22 cellular contexts compared by ENCODE assay signal in the genomic region with DNA sequence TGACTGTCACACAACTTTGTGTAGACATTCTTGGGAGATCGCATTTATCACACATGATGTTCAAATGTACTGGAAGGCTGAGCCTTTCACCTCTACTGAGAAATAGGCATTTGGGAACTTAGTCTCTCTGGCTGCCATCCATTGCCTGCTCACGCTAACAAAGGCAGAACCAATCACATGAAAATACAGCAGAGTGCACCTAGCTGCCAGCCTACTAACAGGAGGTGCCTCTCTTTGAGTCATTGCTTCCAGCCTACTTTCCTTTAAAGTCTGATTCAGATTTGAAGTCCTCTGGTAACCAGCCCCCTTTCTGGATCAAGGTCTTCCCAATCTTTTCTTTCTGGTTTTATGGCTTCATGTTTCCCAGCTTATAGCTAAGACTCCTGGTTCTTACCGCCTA.
A peak's percentile ranks its signal among the peaks of the same experiment; 100 is the strongest.
DNase-seq lines count a peak whose midpoint lies in the region; ATAC-seq and TF ChIP-seq lines count a peak whose summit lies in the region.
"Had no signal": no experiment of that assay in that cellular context is flagged by ENCODE, and none has a peak within 500 bp of the region (broad histone marks: within the 10 kb centered on the region; RNA-seq: fewer than 3 reads in every experiment).

No MANE protein-coding gene starts in this region.

- TF ChIP-seq POLR2A in upper lobe of left lung (IDR thresholded peaks at IDR 0.05), result no peak

- no peaks in the 10 kb centered on the region for H3K79me2 ChIP-seq in hepatocyte

- no peaks in the 10 kb centered on the region for H3K9me3 ChIP-seq in CD8-positive, alpha-beta T cell (ENCODE audit: low read length)
- H3K9me3 ChIP-seq in hepatocyte (ENCODE audit: low read depth) (no peaks in the 10 kb centered on the region), upper lobe of left lung (no peaks in the 10 kb centered on the region)
- H3K9me3 ChIP-seq: Caco-2, SJCRH30 had no signal

- no peak overlapping the region for H3K27ac ChIP-seq in CD8-positive, alpha-beta T cell (ENCODE audit: low read depth, low read length)
- H3K27ac ChIP-seq in hepatocyte, result no peak overlapping the region
- H3K27ac ChIP-seq in upper lobe of left lung, result no peak overlapping the region
- H3K27ac ChIP-seq: PC-9, SJCRH30 had no signal

- H3K4me3 ChIP-seq in CD8-positive, alpha-beta T cell (ENCODE audit: low read depth, low read length), result no peak overlapping the region
- H3K4me3 ChIP-seq in epithelial cell of proximal tubule (ENCODE audit: low read depth, low read length) (no peak overlapping the region), hepatocyte (no peak overlapping the region), upper lobe of left lung (no peak overlapping the region)
- H3K4me3 ChIP-seq: PC-9, SJCRH30 had no signal

- in situ Hi-C loops in Caki2 (cut with HindIII; ENCODE audit: low pct_unique_long_range_greater_than_20kb, low sequenced_read_pairs), result no loop called here

- H3K9me2 ChIP-seq in hepatocyte (replicated peaks; ENCODE audit: insufficient read depth), result no peaks in the 10 kb centered on the region

- no peaks in the 10 kb centered on the region for H3K27me3 Mint-ChIP-seq in CD8-positive, alpha-beta T cell (ENCODE audit: low read depth)
- H3K27me3 Mint-ChIP-seq: CD4-positive, alpha-beta memory T cell had no signal

- H3K36me3 ChIP-seq in CD8-positive, alpha-beta T cell (ENCODE audit: insufficient read depth, low read length), result no peaks in the 10 kb centered on the region
- H3K36me3 ChIP-seq in hepatocyte (replicated peaks; ENCODE audit: insufficient read depth, low read depth), result no peaks in the 10 kb centered on the region
- no peaks in the 10 kb centered on the region for H3K36me3 ChIP-seq in upper lobe of left lung
- H3K36me3 ChIP-seq: SJCRH30 had no signal

- TF ChIP-seq CTCF in CD8-positive, alpha-beta T cell (IDR thresholded peaks at IDR 0.05), result no peak
- TF ChIP-seq CTCF in epithelial cell of proximal tubule (conservative IDR thresholded peaks at IDR 0.05; ENCODE audit: low read depth, low read length), result no peak
- TF ChIP-seq CTCF in hepatocyte (IDR thresholded peaks at IDR 0.05; ENCODE audit: poor library complexity), result no peak
- TF ChIP-seq CTCF in upper lobe of left lung (IDR thresholded peaks at IDR 0.05), result no peak

- H3K4me2 ChIP-seq in hepatocyte, result no peak overlapping the region
- H3K4me2 ChIP-seq: PC-9 had no signal

- H4K20me1 ChIP-seq in hepatocyte (ENCODE audit: insufficient read depth, poor library complexity, severe bottlenecking), result no peaks in the 10 kb centered on the region

- DNase-seq in CD8-positive, alpha-beta T cell, result no peak
- DNase-seq in Caki2 (ENCODE audit: low read depth) (peak; percentile 2), epithelial cell of proximal tubule (ENCODE audit: low read depth) (peak; percentile 10), hepatocyte (ENCODE audit: low spot score) (no peak), upper lobe of left lung (no peak)
- DNase-seq in stimulated activated effector memory CD8-positive, alpha-beta T cell treated with anti-CD3 and anti-CD28 coated beads, Interleukin-12 subunit alpha, Interleukin-12 subunit beta, amount 100 ng/mL, for 72 hours (ENCODE audit: low spot score in 2 of 2), result no peak
- no peak for DNase-seq in stimulated activated CD4-positive, alpha-beta T cell treated with anti-CD3 and anti-CD28 coated beads, Interleukin-2, amount 100 ng/mL, for 48 hours
- DNase-seq: C1 segment of cervical spinal cord; Caco-2; CD4-positive, alpha-beta memory T cell; DND-41; KBM-7; MM.1S; NCI-H1417; NCI-H1694 treated with DMSO at 0.1 percent for 48 hours; NCI-H2081; NCI-H2227 treated with DMSO at 0.1 percent for 48 hours; NCI-H526 treated with DMSO at 0.1 percent for 48 hours; PC-9; SJCRH30 had no signal

- H3K4me1 ChIP-seq in CD8-positive, alpha-beta T cell (ENCODE audit: insufficient read depth, low read length), result no peaks in the 10 kb centered on the region
- no peaks in the 10 kb centered on the region for H3K4me1 ChIP-seq in hepatocyte (ENCODE audit: insufficient read depth)
- H3K4me1 ChIP-seq in upper lobe of left lung, result peaks cover 4 to 6% (median 5%) of the 10 kb centered on the region in 4 donors
- H3K4me1 ChIP-seq: Caco-2, SJCRH30 had no signal

- H3K36me3 Mint-ChIP-seq in CD8-positive, alpha-beta T cell, result no peaks in the 10 kb centered on the region
- H3K36me3 Mint-ChIP-seq in stimulated activated effector memory CD8-positive, alpha-beta T cell treated with anti-CD3 and anti-CD28 coated beads, Interleukin-12 subunit alpha, Interleukin-12 subunit beta, amount 100 ng/mL, for 72 hours, result no peaks in the 10 kb centered on the region
- H3K36me3 Mint-ChIP-seq: CD4-positive, alpha-beta memory T cell had no signal

- CTCF ChIA-PET in CD8-positive, alpha-beta T cell (lab: Charles Lee), result interaction anchor here (1.6 kb wide), 1 partner anchor 53 kb away, joined by 8 read pairs; no protein-coding TSS in a partner anchor

- peaks cover 35% of the 10 kb centered on the region for H3K4me1 Mint-ChIP-seq in CD8-positive, alpha-beta T cell (ENCODE audit: low read depth)
- peaks cover 24% of the 10 kb centered on the region for H3K4me1 Mint-ChIP-seq in stimulated activated effector memory CD8-positive, alpha-beta T cell treated with anti-CD3 and anti-CD28 coated beads, Interleukin-12 subunit alpha, Interleukin-12 subunit beta, amount 100 ng/mL, for 72 hours

- peak overlapping the region; percentile 10 for H3K27ac Mint-ChIP-seq in CD8-positive, alpha-beta T cell
- H3K27ac Mint-ChIP-seq in stimulated activated effector memory CD8-positive, alpha-beta T cell treated with anti-CD3 and anti-CD28 coated beads, Interleukin-12 subunit alpha, Interleukin-12 subunit beta, amount 100 ng/mL, for 72 hours, result no peak overlapping the region

- WGBS in hepatocyte (ENCODE audit: low lambda C conversion rate, missing lambda C conversion rate), result 77% methylated on average over 3 of the region's 3 CpGs
- WGBS in upper lobe of left lung, 2 donors, result 61 to 78% methylated on average over 3 of the region's 3 CpGs

- intact Hi-C loops in CD8-positive, alpha-beta T cell (cut with DNase I, micrococcal nuclease), result no loop called here

- ATAC-seq in CD8-positive, alpha-beta T cell, result no peak
- ATAC-seq in stimulated activated effector memory CD8-positive, alpha-beta T cell treated with anti-CD3 and anti-CD28 coated beads, Interleukin-12 subunit alpha, Interleukin-12 subunit beta, amount 100 ng/mL, for 72 hours, result peak; percentile 48
- ATAC-seq in upper lobe of left lung (ENCODE audit: low FRiP score in 2 of 2), result no peak
- ATAC-seq: Right ventricle myocardium inferior, SK-N-SH treated with all-trans-retinoic acid at 6 μM for 48 hours had no signal

- no peaks in the 10 kb centered on the region for H3K27me3 ChIP-seq in CD8-positive, alpha-beta T cell (ENCODE audit: insufficient read depth, low read length)
- H3K27me3 ChIP-seq in hepatocyte, result no peaks in the 10 kb centered on the region
- no peaks in the 10 kb centered on the region for H3K27me3 ChIP-seq in upper lobe of left lung
- H3K27me3 ChIP-seq: SJCRH30 had no signal

- POLR2A ChIA-PET in CD8-positive, alpha-beta T cell (lab: Charles Lee), result interaction anchor here (0.6 to 1.6 kb wide), 3 partner anchors 9 to 600 kb away, joined by 3 to 5 read pairs (median 5); no protein-coding TSS in a partner anchor

- no peak overlapping the region for H3K4me3 Mint-ChIP-seq in CD8-positive, alpha-beta T cell
- H3K4me3 Mint-ChIP-seq in stimulated activated effector memory CD8-positive, alpha-beta T cell treated with anti-CD3 and anti-CD28 coated beads, Interleukin-12 subunit alpha, Interleukin-12 subunit beta, amount 100 ng/mL, for 72 hours, result no peak overlapping the region
- H3K4me3 Mint-ChIP-seq: CD4-positive, alpha-beta memory T cell had no signal

- H2AFZ ChIP-seq in hepatocyte, result no peak overlapping the region
- H2AFZ ChIP-seq: PC-9 had no signal

- H3K9me3 Mint-ChIP-seq in CD8-positive, alpha-beta T cell, result peaks cover 3% of the 10 kb centered on the region
- H3K9me3 Mint-ChIP-seq in stimulated activated effector memory CD8-positive, alpha-beta T cell treated with anti-CD3 and anti-CD28 coated beads, Interleukin-12 subunit alpha, Interleukin-12 subunit beta, amount 100 ng/mL, for 72 hours, result no peaks in the 10 kb centered on the region

- TF ChIP-seq EP300 in upper lobe of left lung (IDR thresholded peaks at IDR 0.05), result no peak

Comparison
In these comparisons a context has a peak if more than half of its experiments do, and no peak if none do; other contexts are left out.
1. DNase-seq: peak in Caki2 (single experiment) and epithelial cell of proximal tubule (single experiment); none in CD8-positive, alpha-beta T cell (0 of 7), stimulated activated effector memory CD8-positive, alpha-beta T cell treated with anti-CD3 and anti-CD28 coated beads, Interleukin-12 subunit alpha, Interleukin-12 subunit beta, amount 100 ng/mL, for 72 hours (0 of 2), hepatocyte (single experiment), stimulated activated CD4-positive, alpha-beta T cell treated with anti-CD3 and anti-CD28 coated beads, Interleukin-2, amount 100 ng/mL, for 48 hours (0 of 2) and upper lobe of left lung (0 of 2).